10 cellular contexts compared by ENCODE assay signal in genomic region chr12:49909826-49910225, GRCh38. TPM values are rescaled to one million over a fixed set of nuclear protein-coding genes. Genes with fewer than 3 reads are reported as not detected.
DNase-seq lines count a peak whose midpoint lies in the region; ATAC-seq and TF ChIP-seq lines count a peak whose summit lies in the region.
"Had no signal": no experiment of that assay in that cellular context is flagged by ENCODE, and none has a peak within 500 bp of the region (broad histone marks: within the 10 kb centered on the region; RNA-seq: fewer than 3 reads in every experiment).

No MANE protein-coding gene starts in this region.

- no peak overlapping the region for H3K14ac ChIP-seq in trophoblast cell (ENCODE audit: low read length)

- H3K4me2 ChIP-seq in HCT116 (ENCODE audit: low read length), result peak overlapping the region; percentile 67
- no peak overlapping the region for H3K4me2 ChIP-seq in trophoblast cell (ENCODE audit: low read length)

- peak; percentile 48 for DNase-seq in HCT116 (ENCODE audit: low read depth, low spot score)
- DNase-seq in NCI-H2107 treated with DMSO at 0.1 percent for 48 hours (lab: John Stamatoyannopoulos, UW; ENCODE audit: unreplicated experiment), result peak; percentile 71
- DNase-seq in fibroblast of pulmonary artery (ENCODE audit: low read depth), result peak; percentile 66
- DNase-seq in trophoblast cell, result peak; percentile 37 to 49
- no peak for DNase-seq in anterior cingulate cortex (lab: John Stamatoyannopoulos, UW)
- DNase-seq in NCI-H2171 treated with DMSO at 0.1 percent for 48 hours (lab: John Stamatoyannopoulos, UW), result no peak
- no peak for DNase-seq in vagina (ENCODE audit: extremely low spot score in 2 of 2)
- DNase-seq: mucosa of descending colon had no signal

- H3K79me1 ChIP-seq in trophoblast cell (ENCODE audit: low read length), result no peaks in the 10 kb centered on the region

- H3K9me3 ChIP-seq in HCT116 (ENCODE audit: control insufficient read depth in 1 of 2, insufficient read depth in 1 of 2, low read depth in 1 of 2, low read length in 2 of 2) (no peaks in the 10 kb centered on the region), trophoblast cell (ENCODE audit: insufficient read depth, low read depth, low read length) (peaks cover 3% of the 10 kb centered on the region), vagina (no peaks in the 10 kb centered on the region)
- H3K9me3 ChIP-seq: mucosa of descending colon had no signal

- peak overlapping the region; percentile 2 for H2AFZ ChIP-seq in HCT116 (ENCODE audit: low read depth, low read length, poor library complexity, severe bottlenecking)
- H2AFZ ChIP-seq in trophoblast cell (ENCODE audit: insufficient read depth, low read length, poor library complexity), result no peak overlapping the region

- no peak overlapping the region for H3K18ac ChIP-seq in trophoblast cell (ENCODE audit: low read length)

- POLR2A ChIA-PET in HCT116 (lab: Charles Lee), result interaction anchor here (1.0 kb wide), 1 partner anchor 36 kb away, joined by 3 read pairs; no protein-coding TSS in a partner anchor

- intact Hi-C loops in HCT116 (cut with micrococcal nuclease) (no loop called here), vagina (cut with DNase I) (no loop called here)

- H3K23ac ChIP-seq in trophoblast cell (ENCODE audit: low read length), result no peak overlapping the region

- H3K79me2 ChIP-seq in HCT116 (ENCODE audit: insufficient read depth, low read length), result no peaks in the 10 kb centered on the region
- H3K79me2 ChIP-seq in trophoblast cell (ENCODE audit: control insufficient read depth, insufficient read depth, low read length, poor library complexity), result no peaks in the 10 kb centered on the region

- H4K91ac ChIP-seq in trophoblast cell (ENCODE audit: low read depth, low read length), result no peak overlapping the region

- H2BK5ac ChIP-seq in trophoblast cell (ENCODE audit: low read depth, low read length, poor library complexity), result no peak overlapping the region

- H4K8ac ChIP-seq in trophoblast cell (ENCODE audit: low read depth, low read length), result no peak overlapping the region

- H4K20me1 ChIP-seq in HCT116 (ENCODE audit: insufficient read depth), result no peaks in the 10 kb centered on the region

- no peak overlapping the region for H3K9ac ChIP-seq in HCT116 (ENCODE audit: low read length)
- H3K9ac ChIP-seq in trophoblast cell (ENCODE audit: low read length), result no peak overlapping the region

- H2BK12ac ChIP-seq in trophoblast cell (ENCODE audit: low read length), result no peak overlapping the region

- no peak for TF ChIP-seq CTCF in HCT116 (IDR thresholded peaks at IDR 0.05 in 2 of 3, conservative IDR thresholded peaks at IDR 0.05 in 1 of 3; ENCODE audit: borderline replicate concordance in 1 of 3, insufficient read depth in 1 of 3, low read depth in 2 of 3, low read length in 2 of 3)
- no peak for TF ChIP-seq CTCF in fibroblast of pulmonary artery (IDR thresholded peaks at IDR 0.05; ENCODE audit: low read length, missing control alignments)
- no peak for TF ChIP-seq CTCF in vagina (IDR thresholded peaks at IDR 0.05)

- H4K12ac ChIP-seq in trophoblast cell (ENCODE audit: low read depth, low read length), result no peak overlapping the region

- no peak for TF ChIP-seq RAD21 in HCT116 (IDR thresholded peaks at IDR 0.05; ENCODE audit: low read depth)

- no peak overlapping the region for H2BK120ac ChIP-seq in trophoblast cell (ENCODE audit: insufficient read depth, low read length, poor library complexity)

- no TSS peak for BruUV-seq in HCT116 (replicated peaks; lab: Mats Ljungman, UMichigan)

- H3K27me3 ChIP-seq in HCT116 (ENCODE audit: insufficient read depth, low read length), result no peaks in the 10 kb centered on the region
- no peaks in the 10 kb centered on the region for H3K27me3 ChIP-seq in trophoblast cell (ENCODE audit: insufficient read depth, low read length)
- H3K27me3 ChIP-seq in vagina, result no peaks in the 10 kb centered on the region

- peak; percentile 95 for ATAC-seq in HCT116
- no peak for ATAC-seq in GM19455 (IDR thresholded peaks at IDR 0.05; ENCODE audit: unreplicated experiment)
- ATAC-seq: mucosa of descending colon had no signal

- no peaks in the 10 kb centered on the region for H3K9me2 ChIP-seq in HCT116 (ENCODE audit: insufficient read depth)

- CTCF ChIA-PET in HCT116 (lab: Charles Lee), result no interaction called here

- H3K4me3 ChIP-seq in HCT116 (replicated peaks in 1 of 2; ENCODE audit: low read depth in 1 of 2, low read length in 2 of 2), result 0 out of 4 replicates have a peak overlapping the region, but pooled peaks of 1 of the 2 experiments have one; percentile 17
- no peak overlapping the region for H3K4me3 ChIP-seq in fibroblast of pulmonary artery (replicated peaks; ENCODE audit: low read depth, low read length)
- no peak overlapping the region for H3K4me3 ChIP-seq in trophoblast cell (ENCODE audit: low read depth, low read length)
- no peak overlapping the region for H3K4me3 ChIP-seq in vagina
- H3K4me3 ChIP-seq: mucosa of descending colon had no signal

- no peak overlapping the region for H2AK5ac ChIP-seq in trophoblast cell (ENCODE audit: low read length)

- H3K27ac ChIP-seq in HCT116 (ENCODE audit: low read depth, low read length), result no peak overlapping the region; the same call in 1 of the 2 replicates
- no peak overlapping the region for H3K27ac ChIP-seq in trophoblast cell (ENCODE audit: low read depth, low read length)
- no peak overlapping the region for H3K27ac ChIP-seq in vagina

- H3K36me3 ChIP-seq in HCT116 (ENCODE audit: control insufficient read depth in 1 of 2, insufficient read depth in 2 of 2, low read length in 2 of 2), result no peaks in the 10 kb centered on the region
- H3K36me3 ChIP-seq in trophoblast cell (ENCODE audit: control insufficient read depth in 1 of 2, insufficient read depth in 2 of 2, low read length in 2 of 2), result no peaks in the 10 kb centered on the region
- no peaks in the 10 kb centered on the region for H3K36me3 ChIP-seq in vagina

- no peak overlapping the region for H3K4ac ChIP-seq in trophoblast cell (ENCODE audit: low read depth, low read length)

- H3K4me1 ChIP-seq in HCT116 (ENCODE audit: control insufficient read depth in 1 of 2, insufficient read depth in 2 of 2, low read length in 2 of 2), result peaks cover 18 to 24% of the 10 kb centered on the region in 2 experiments
- H3K4me1 ChIP-seq in trophoblast cell (ENCODE audit: control insufficient read depth in 1 of 2, insufficient read depth in 2 of 2, low read length in 2 of 2), result no peaks in the 10 kb centered on the region
- H3K4me1 ChIP-seq in vagina, result no peaks in the 10 kb centered on the region

- no CpG with 5 or more reads among the region's 16 CpGs for WGBS in trophoblast cell (ENCODE audit: extremely low coverage, insufficient coverage, insufficient read length)

- TF ChIP-seq POLR2A in HCT116 (IDR thresholded peaks at IDR 0.05; ENCODE audit: borderline replicate concordance, extremely low read depth, insufficient read depth, insufficient read length) (peak; percentile 22), vagina (IDR thresholded peaks at IDR 0.05) (no peak)

- RAD21 ChIA-PET in HCT116 (lab: Charles Lee; ENCODE audit: low non-redundant PET in 1 of 2, low total read pairs in 2 of 2, uncharacterized antibody in 2 of 2, unreplicated experiment in 2 of 2), result no interaction called here

TF ChIP-seq in HCT116, 20 proteins besides CTCF, POLR2A, EP300 and RAD21 (continues in another document):
- no peak for TF ChIP-seq ELF1 (IDR thresholded peaks at IDR 0.05; ENCODE audit: borderline replicate concordance, low read depth)
- no peak for TF ChIP-seq SP1 (IDR thresholded peaks at IDR 0.05; ENCODE audit: low read depth)
- peak; percentile 89 for TF ChIP-seq EGR1 (IDR thresholded peaks at IDR 0.05; ENCODE audit: low read depth)
- TF ChIP-seq, protein P1, sequence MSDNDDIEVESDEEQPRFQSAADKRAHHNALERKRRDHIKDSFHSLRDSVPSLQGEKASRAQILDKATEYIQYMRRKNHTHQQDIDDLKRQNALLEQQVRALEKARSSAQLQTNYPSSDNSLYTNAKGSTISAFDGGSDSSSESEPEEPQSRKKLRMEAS (IDR thresholded peaks at IDR 0.05), result peak; percentile 94
- no peak for TF ChIP-seq ATF3 (IDR thresholded peaks at IDR 0.05)
- no peak for TF ChIP-seq EZH2phosphoT487 (IDR thresholded peaks at IDR 0.05; ENCODE audit: borderline replicate concordance)
- TF ChIP-seq, protein P2, sequence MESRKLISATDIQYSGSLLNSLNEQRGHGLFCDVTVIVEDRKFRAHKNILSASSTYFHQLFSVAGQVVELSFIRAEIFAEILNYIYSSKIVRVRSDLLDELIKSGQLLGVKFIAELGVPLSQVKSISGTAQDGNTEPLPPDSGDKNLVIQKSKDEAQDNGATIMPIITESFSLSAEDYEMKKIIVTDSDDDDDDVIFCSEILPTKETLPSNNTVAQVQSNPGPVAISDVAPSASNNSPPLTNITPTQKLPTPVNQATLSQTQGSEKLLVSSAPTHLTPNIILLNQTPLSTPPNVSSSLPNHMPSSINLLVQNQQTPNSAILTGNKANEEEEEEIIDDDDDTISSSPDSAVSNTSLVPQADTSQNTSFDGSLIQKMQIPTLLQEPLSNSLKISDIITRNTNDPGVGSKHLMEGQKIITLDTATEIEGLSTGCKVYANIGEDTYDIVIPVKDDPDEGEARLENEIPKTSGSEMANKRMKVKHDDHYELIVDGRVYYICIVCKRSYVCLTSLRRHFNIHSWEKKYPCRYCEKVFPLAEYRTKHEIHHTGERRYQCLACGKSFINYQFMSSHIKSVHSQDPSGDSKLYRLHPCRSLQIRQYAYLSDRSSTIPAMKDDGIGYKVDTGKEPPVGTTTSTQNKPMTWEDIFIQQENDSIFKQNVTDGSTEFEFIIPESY (IDR thresholded peaks at IDR 0.05; ENCODE audit: extremely low read depth, insufficient replicate concordance, low read length), result no peak
- no peak for TF ChIP-seq ZFX (IDR thresholded peaks at IDR 0.05)
- no peak for TF ChIP-seq EZH2 (IDR thresholded peaks at IDR 0.05)
- TF ChIP-seq SIN3A (IDR thresholded peaks at IDR 0.05; ENCODE audit: low read depth), result no peak
- no peak for TF ChIP-seq ZNF274 (IDR thresholded peaks at IDR 0.05; ENCODE audit: low read depth, low read length)

RNA-seq across cellular contexts. Expression of gene FAIM2, which starts 6.1 kb away (rescaled TPM):
- not detected for total RNA-seq in HCT116 (2021; ENCODE audit: unreplicated experiment)
- not detected in 2 replicates for polyA plus RNA-seq in HCT116 (2012)
- not detected in 2 replicates for polyA plus RNA-seq in trophoblast cell (2013)
- 19.4 TPM for total RNA-seq in vagina

RNA-seq across cellular contexts. Expression of gene AQP2, which starts 40.7 kb away (rescaled TPM):
- total RNA-seq in HCT116 (2021; ENCODE audit: unreplicated experiment) (not detected), vagina (not detected)
- not detected in 2 replicates for polyA plus RNA-seq in HCT116 (2012)
- not detected in 2 replicates for polyA plus RNA-seq in trophoblast cell (2013)
- total RNA-seq: mucosa of descending colon; T-helper 2 cell treated with Interferon-gamma antibody and Interleukin-4, amounts not matched to agents 100 ng/mL and 5 ng/mL, for 36 hours had no signal

RNA-seq across cellular contexts. Expression of gene AQP5, which starts 51.8 kb away (rescaled TPM):
- total RNA-seq in HCT116 (2021; ENCODE audit: unreplicated experiment), result not detected
- 0.05 TPM in 1 of 2 replicates, not detected in the other for polyA plus RNA-seq in HCT116 (2012)
- not detected in 2 replicates for polyA plus RNA-seq in trophoblast cell (2013)
- total RNA-seq in vagina, result not detected
- total RNA-seq: mucosa of descending colon; T-helper 2 cell treated with Interferon-gamma antibody and Interleukin-4, amounts not matched to agents 100 ng/mL and 5 ng/mL, for 36 hours had no signal

Comparison
In these comparisons a context has a peak if more than half of its experiments do, and no peak if none do; other contexts are left out.
1. DNase-seq: peak in HCT116 (single experiment), NCI-H2107 treated with DMSO at 0.1 percent for 48 hours (single experiment), fibroblast of pulmonary artery (single experiment) and trophoblast cell (2 of 2); none in anterior cingulate cortex (0 of 58), NCI-H2171 treated with DMSO at 0.1 percent for 48 hours (single experiment) and vagina (0 of 2).
2. RNA of gene FAIM2, which starts 6.1 kb away (total RNA-seq): 19.4 TPM in vagina (single experiment); not detected in HCT116 (single experiment); every median in the first group is over 10 times any median in the second.